Comparison of ENCODE assay signal across 23 cellular contexts in the genomic region with DNA sequence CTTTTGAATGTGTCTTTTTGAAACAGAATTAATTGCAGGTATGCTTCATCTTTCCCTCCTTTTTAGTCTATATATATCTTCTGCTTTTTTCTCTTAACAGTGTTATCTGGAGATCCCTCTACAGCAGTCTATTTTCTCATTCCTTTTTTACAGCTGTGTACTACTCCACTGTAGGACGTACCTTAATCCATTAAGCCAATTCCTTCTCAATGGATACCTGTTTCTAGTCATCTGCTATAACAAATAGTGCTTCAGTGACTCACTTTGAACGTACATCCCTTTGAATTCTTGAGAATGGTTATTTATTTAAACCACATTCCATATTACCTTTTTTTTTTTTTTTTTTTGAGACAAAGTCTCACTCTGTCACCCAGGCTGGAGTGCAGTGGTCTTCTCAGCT. TPM values are rescaled to one million over a fixed set of nuclear protein-coding genes. Genes with fewer than 3 reads are reported as not detected.
A peak's percentile ranks its signal among the peaks of the same experiment; 100 is the strongest.
DNase-seq lines count a peak whose midpoint lies in the region; ATAC-seq, FAIRE-seq and TF ChIP-seq lines count a peak whose summit lies in the region.
"Had no signal": no experiment of that assay in that cellular context is flagged by ENCODE, and none has a peak within 500 bp of the region (broad histone marks: within the 10 kb centered on the region; RNA-seq: fewer than 3 reads in every experiment).

No MANE protein-coding gene starts in this region.

- no peak for DNase-seq in activated naive CD4-positive, alpha-beta T cell treated with anti-CD3 and anti-CD28 coated beads for 36 hours
- DNase-seq in activated naive CD4-positive, alpha-beta T cell treated with Interleukin-2 at 50 U/mL for 16 hours, result no peak
- no peak for DNase-seq in CD4-positive, alpha-beta memory T cell
- DNase-seq in K562 (ENCODE audit: extremely low read depth in 1 of 4, low spot score in 3 of 4) (no peak), right atrium auricular region (ENCODE audit: low spot score) (no peak), globus pallidus (ENCODE audit: low spot score) (no peak)
- no peak for DNase-seq in activated CD4-positive, CD25-positive, alpha-beta regulatory T cell (lab: John Stamatoyannopoulos, UW)
- DNase-seq: ACHN; AML-193; BE2C; Caco-2; CD8-positive, alpha-beta T cell; DMS153; DND-41; GOT3 had no signal

- in situ Hi-C loops in K562 (cut with MboI), result no loop called here

- no peak overlapping the region for H3K4me2 ChIP-seq in K562 (ENCODE audit: insufficient read depth, low read length)

- no peaks in the 10 kb centered on the region for H3K9me3 ChIP-seq in CD4-positive, alpha-beta memory T cell (ENCODE audit: control insufficient read depth in 1 of 2, low read length in 2 of 2)
- H3K9me3 ChIP-seq in K562 (replicated peaks; ENCODE audit: control insufficient read depth, insufficient read depth, low read depth, low read length) (no peaks in the 10 kb centered on the region; the same call in 1 of the 2 replicates), right atrium auricular region (no peaks in the 10 kb centered on the region)
- H3K9me3 ChIP-seq: BE2C; BLaER1 treated with 17β-estradiol and CSF1 and Interleukin-3, amounts not matched to agents 10 nM and 100 nM; Caco-2; HAP-1 had no signal

- intact Hi-C loops in activated naive CD4-positive, alpha-beta T cell treated with anti-CD3 and anti-CD28 coated beads for 36 hours (cut with micrococcal nuclease), result loop anchor here (5.0 kb wide), 1 partner anchor 47 kb away; a partner anchor contains a TSS
- intact Hi-C loops in CD4-positive, alpha-beta memory T cell (cut with micrococcal nuclease), result no loop called here
- intact Hi-C loops in K562 (cut with micrococcal nuclease), result no loop called here

- no peak overlapping the region for H3K9ac ChIP-seq in K562 (ENCODE audit: insufficient read depth in 1 of 2, low read depth in 2 of 2, low read length in 2 of 2)
- H3K9ac ChIP-seq: BLaER1 treated with 17β-estradiol and CSF1 and Interleukin-3, amounts not matched to agents 10 nM and 100 nM had no signal

- TF ChIP-seq EP300 in K562 (IDR thresholded peaks at IDR 0.05; ENCODE audit: low read length), result no peak

- 0% methylated on average over 2 of the region's 2 CpGs for WGBS in K562 (ENCODE audit: insufficient coverage, low coverage, missing lambda C conversion rate)

- CTCF ChIA-PET in activated naive CD4-positive, alpha-beta T cell treated with anti-CD3 and anti-CD28 coated beads for 36 hours (lab: Charles Lee), result interaction anchor here (0.6 kb wide), 1 partner anchor 13 kb away, joined by 3 read pairs; no protein-coding TSS in a partner anchor
- CTCF ChIA-PET in CD4-positive, alpha-beta memory T cell (lab: Charles Lee; ENCODE audit: partially characterized antibody), result no interaction called here
- CTCF ChIA-PET in K562 (lab: Yijun Ruan, JAX; ENCODE audit: low intra/inter-chr PET ratio), result no interaction called here

- H3K36me3 ChIP-seq in CD4-positive, alpha-beta memory T cell (ENCODE audit: insufficient read depth, low read length), result no peaks in the 10 kb centered on the region
- H3K36me3 ChIP-seq in K562 (ENCODE audit: control insufficient read depth, insufficient read depth, low read length), result no peaks in the 10 kb centered on the region
- H3K36me3 ChIP-seq in right atrium auricular region, result no peaks in the 10 kb centered on the region
- H3K36me3 ChIP-seq: HAP-1 had no signal

- H3K79me2 ChIP-seq in K562 (ENCODE audit: control insufficient read depth, insufficient read depth, low read length), result no peaks in the 10 kb centered on the region

- H3K4me3 ChIP-seq in CD4-positive, alpha-beta memory T cell (ENCODE audit: low read length in 2 of 2), result no peak overlapping the region
- H3K4me3 ChIP-seq in K562 (no peak overlapping the region), right atrium auricular region (no peak overlapping the region)
- H3K4me3 ChIP-seq: BLaER1 treated with 17β-estradiol and CSF1 and Interleukin-3, amounts not matched to agents 10 nM and 100 nM; HAP-1 had no signal

- no peaks in the 10 kb centered on the region; the same call in 1 of the 2 replicates for H4K20me1 ChIP-seq in K562 (replicated peaks; ENCODE audit: control insufficient read depth, insufficient read depth, low read length)
- H4K20me1 ChIP-seq: BLaER1 treated with 17β-estradiol and CSF1 and Interleukin-3, amounts not matched to agents 10 nM and 100 nM had no signal

- BruUV-seq in K562 (replicated peaks; lab: Mats Ljungman, UMichigan), result no TSS peak

- H3K27me3 Mint-ChIP-seq in activated naive CD4-positive, alpha-beta T cell treated with anti-CD3 and anti-CD28 coated beads for 36 hours (ENCODE audit: low read depth), result no peaks in the 10 kb centered on the region
- H3K27me3 Mint-ChIP-seq in CD4-positive, alpha-beta memory T cell, result no peaks in the 10 kb centered on the region

- no peak overlapping the region for H3K27ac ChIP-seq in CD4-positive, alpha-beta memory T cell (ENCODE audit: low read depth, low read length)
- H3K27ac ChIP-seq in K562 (ENCODE audit: extremely low read depth, low read depth, low read length), result no peak overlapping the region
- H3K27ac ChIP-seq in right atrium auricular region, result no peak overlapping the region
- H3K27ac ChIP-seq: 22Rv1; BLaER1 treated with 17β-estradiol and CSF1 and Interleukin-3, amounts not matched to agents 10 nM and 100 nM had no signal

- TF ChIP-seq CTCF in K562 (IDR thresholded peaks at IDR 0.05 in 2 of 3, conservative IDR thresholded peaks at IDR 0.05 in 1 of 3; ENCODE audit: insufficient read depth in 2 of 3, low read depth in 1 of 3, low read length in 3 of 3) (no peak), right atrium auricular region (IDR thresholded peaks at IDR 0.05) (no peak)

- H2AFZ ChIP-seq in K562 (ENCODE audit: low read depth, low read length), result no peak overlapping the region

- no peaks in the 10 kb centered on the region for H3K9me1 ChIP-seq in K562 (ENCODE audit: control insufficient read depth, insufficient read depth, low read length)

- H3K9me3 Mint-ChIP-seq in activated naive CD4-positive, alpha-beta T cell treated with anti-CD3 and anti-CD28 coated beads for 36 hours, result no peaks in the 10 kb centered on the region
- no peaks in the 10 kb centered on the region for H3K9me3 Mint-ChIP-seq in CD4-positive, alpha-beta memory T cell
- H3K9me3 Mint-ChIP-seq: CD14-positive monocyte; CD8-positive, alpha-beta T cell had no signal

- TF ChIP-seq RAD21 in K562 (CRISPR knock-in tag; conservative IDR thresholded peaks at IDR 0.05 in 1 of 2, IDR thresholded peaks at IDR 0.05 in 1 of 2), result no peak

- TF ChIP-seq POLR2A in K562 (conservative IDR thresholded peaks at IDR 0.05), result no peak

- POLR2A ChIA-PET in CD4-positive, alpha-beta memory T cell (lab: Charles Lee; ENCODE audit: partially characterized antibody), result no interaction called here
- POLR2A ChIA-PET in K562 (lab: Yijun Ruan, JAX), result no interaction called here

- H3K4me3 Mint-ChIP-seq in activated naive CD4-positive, alpha-beta T cell treated with anti-CD3 and anti-CD28 coated beads for 36 hours, result no peak overlapping the region
- H3K4me3 Mint-ChIP-seq in CD4-positive, alpha-beta memory T cell, result peak overlapping the region in 1 of 8 donors; percentile 20
- H3K4me3 Mint-ChIP-seq: CD14-positive monocyte; CD8-positive, alpha-beta T cell had no signal

- peak overlapping the region; percentile 7 for H3K27ac Mint-ChIP-seq in activated naive CD4-positive, alpha-beta T cell treated with anti-CD3 and anti-CD28 coated beads for 36 hours
- peak overlapping the region in 5 of 7 donors; percentile 36 to 82 (median 54) for H3K27ac Mint-ChIP-seq in CD4-positive, alpha-beta memory T cell
- H3K27ac Mint-ChIP-seq: CD14-positive monocyte; CD8-positive, alpha-beta T cell had no signal

- FAIRE-seq in K562 (lab: Jason Lieb, UNC), result no peak
- FAIRE-seq: A204.1, G401.6, GM12892, H54 had no signal

- H3K27me3 ChIP-seq in CD4-positive, alpha-beta memory T cell (ENCODE audit: insufficient read depth, low read length), result no peaks in the 10 kb centered on the region
- no peaks in the 10 kb centered on the region for H3K27me3 ChIP-seq in K562 (ENCODE audit: control insufficient read depth in 2 of 2, insufficient read depth in 2 of 2, low read length in 2 of 2)
- H3K27me3 ChIP-seq in right atrium auricular region, result no peaks in the 10 kb centered on the region
- H3K27me3 ChIP-seq: BE2C; BLaER1 treated with 17β-estradiol and CSF1 and Interleukin-3, amounts not matched to agents 10 nM and 100 nM had no signal

- peaks cover 35% of the 10 kb centered on the region for H3K4me1 Mint-ChIP-seq in activated naive CD4-positive, alpha-beta T cell treated with anti-CD3 and anti-CD28 coated beads for 36 hours (ENCODE audit: low read depth)
- peaks cover 38 to 55% (median 47%) of the 10 kb centered on the region in 4 donors for H3K4me1 Mint-ChIP-seq in CD4-positive, alpha-beta memory T cell

- peaks cover 9% of the 10 kb centered on the region for H3K36me3 Mint-ChIP-seq in activated naive CD4-positive, alpha-beta T cell treated with anti-CD3 and anti-CD28 coated beads for 36 hours (ENCODE audit: low read depth)
- peaks cover 1 to 10% of the 10 kb centered on the region in 2 donors for H3K36me3 Mint-ChIP-seq in CD4-positive, alpha-beta memory T cell
- H3K36me3 Mint-ChIP-seq: CD14-positive monocyte had no signal

- no peak for ATAC-seq in K562
- ATAC-seq: CD8-positive, alpha-beta T cell had no signal

- H3K4me1 ChIP-seq in CD4-positive, alpha-beta memory T cell (ENCODE audit: insufficient read depth, low read length), result peaks cover 31% of the 10 kb centered on the region
- H3K4me1 ChIP-seq in K562 (replicated peaks in 1 of 2; ENCODE audit: control insufficient read depth in 2 of 2, insufficient read depth in 2 of 2, low read length in 2 of 2) (no peaks in the 10 kb centered on the region), right atrium auricular region (no peaks in the 10 kb centered on the region)
- H3K4me1 ChIP-seq: BE2C, Caco-2, HAP-1 had no signal

RNA-seq across cellular contexts. Expression of a gene that starts 15.6 kb away (rescaled TPM):
- 10 to 100 TPM; 11.5 to 12.2 TPM for total RNA-seq in activated naive CD4-positive, alpha-beta T cell treated with anti-CD3 and anti-CD28 coated beads for 36 hours
- 100 to 1,000 TPM in 1 of 2 experiments, 10 to 100 TPM in 1; 99.2 to 109 TPM for total RNA-seq in CD4-positive, alpha-beta memory T cell
- polyA plus RNA-seq in CD4-positive, alpha-beta memory T cell, result 10 to 100 TPM in 1 of 2 donors, 1 to 10 TPM in 1; 1.8 to 12.1 TPM
- not detected in 2 replicates for total RNA-seq in K562 (2011; cell fraction: chromatin; rRNA removed; ENCODE audit: low replicate concordance)
- total RNA-seq in K562 (2011; cell fraction: nucleolus; rRNA removed), result not detected in 2 replicates
- not detected in 2 replicates for total RNA-seq in K562 (2011; cell fraction: nucleoplasm; rRNA removed)
- total RNA-seq in K562 (2014; rRNA removed), result not detected in 2 replicates
- total RNA-seq in K562 (2014; rRNA removed; fragmentation: Illumina TruSeq; extraction: Trizol), result not detected in 2 replicates
- total RNA-seq in K562 (2015; rRNA removed; fragmentation: Illumina TruSeq; extraction: Trizol), result 0.33 TPM in 1 of 2 replicates, not detected in the other
- 0.07 and 0.31 TPM in 2 replicates for total RNA-seq in K562 (2021)
- not detected in 2 replicates for polyA plus RNA-seq in K562 (2011; rRNA removed)
- polyA plus RNA-seq in K562 (2011; cell fraction: cytosol; rRNA removed), result 0.04 TPM in 1 of 2 replicates, not detected in the other
- 0.03 TPM in 1 of 2 replicates, not detected in the other for polyA plus RNA-seq in K562 (2011; cell fraction: nucleus; rRNA removed)
- polyA plus RNA-seq in K562 (2012), result 0.04 and 0.25 TPM in 2 replicates
- not detected in 2 replicates for polyA plus RNA-seq in K562 (2014; fragmentation: Illumina TruSeq; extraction: Trizol)
- not detected for polyA plus RNA-seq in K562 (2014; fragmentation: Nextera tagmentation; extraction: Ambion mirVana)
- polyA plus RNA-seq in K562 (2014; rRNA removed), result not detected in 2 replicates
- polyA minus RNA-seq in K562 (2011; rRNA and poly(A)+ RNA removed), result 0.06 TPM in 1 of 2 replicates, not detected in the other
- 0.48 and 0.64 TPM in 2 replicates for polyA minus RNA-seq in K562 (2011; cell fraction: cytosol; rRNA and poly(A)+ RNA removed)
- polyA minus RNA-seq in K562 (2011; cell fraction: nucleus; rRNA and poly(A)+ RNA removed), result not detected in 2 replicates
- 1 to 10 TPM; 8.1 to 9.0 TPM for total RNA-seq in right atrium auricular region

RNA-seq across cellular contexts. Expression of a gene that starts 47.6 kb away (rescaled TPM):
- total RNA-seq in activated naive CD4-positive, alpha-beta T cell treated with anti-CD3 and anti-CD28 coated beads for 36 hours, result 1 to 10 TPM; 1.8 to 2.0 TPM
- 1 to 10 TPM; 2.8 to 3.0 TPM for total RNA-seq in CD4-positive, alpha-beta memory T cell
- under 1 TPM in 1 of 2 donors, not detected in 1; 0.69 TPM for polyA plus RNA-seq in CD4-positive, alpha-beta memory T cell
- total RNA-seq in K562 (2011; cell fraction: chromatin; rRNA removed; ENCODE audit: low replicate concordance), result 0.83 and 1.2 TPM in 2 replicates
- total RNA-seq in K562 (2011; cell fraction: nucleolus; rRNA removed), result 0.66 and 0.83 TPM in 2 replicates
- 0.73 and 1.3 TPM in 2 replicates for total RNA-seq in K562 (2011; cell fraction: nucleoplasm; rRNA removed)
- total RNA-seq in K562 (2014; rRNA removed) (0.23 and 0.57 TPM in 2 replicates), K562 (2014; rRNA removed; fragmentation: Illumina TruSeq; extraction: Trizol) (0.58 and 0.67 TPM in 2 replicates), K562 (2015; rRNA removed; fragmentation: Illumina TruSeq; extraction: Trizol) (0.62 and 0.68 TPM in 2 replicates), K562 (2021) (0.58 and 0.76 TPM in 2 replicates), right atrium auricular region (1 to 10 TPM; 1.2 to 1.4 TPM)
- polyA plus RNA-seq in K562 (2011; rRNA removed) (0.27 and 0.86 TPM in 2 replicates), K562 (2014; fragmentation: Illumina TruSeq; extraction: Trizol) (0.46 and 0.49 TPM in 2 replicates), K562 (2014; fragmentation: Nextera tagmentation; extraction: Ambion mirVana) (under 1 TPM; 0.24 to 0.34 TPM), K562 (2014; rRNA removed) (0.45 and 0.65 TPM in 2 replicates)
- 0.28 and 0.48 TPM in 2 replicates for polyA plus RNA-seq in K562 (2011; cell fraction: cytosol; rRNA removed)
- 0.37 and 0.82 TPM in 2 replicates for polyA plus RNA-seq in K562 (2011; cell fraction: nucleus; rRNA removed)
- 0.38 and 0.43 TPM in 2 replicates for polyA plus RNA-seq in K562 (2012)
- polyA minus RNA-seq in K562 (2011; rRNA and poly(A)+ RNA removed), result 0.66 and 1.7 TPM in 2 replicates
- polyA minus RNA-seq in K562 (2011; cell fraction: cytosol; rRNA and poly(A)+ RNA removed), result 0.55 and 0.57 TPM in 2 replicates
- 0.33 and 0.67 TPM in 2 replicates for polyA minus RNA-seq in K562 (2011; cell fraction: nucleus; rRNA and poly(A)+ RNA removed)

Comparison
In these comparisons a context has a peak if more than half of its experiments do, and no peak if none do; other contexts are left out.
1. RNA of a gene that starts 15.6 kb away (total RNA-seq): 99.2 to 109 TPM in CD4-positive, alpha-beta memory T cell; 11.5 to 12.2 TPM in activated naive CD4-positive, alpha-beta T cell treated with anti-CD3 and anti-CD28 coated beads for 36 hours, 8.1 to 9.0 TPM in right atrium auricular region and 0.07 to 0.33 TPM in K562; every median in the first group is over 4 times any median in the second.